ENCODE assay signal across 25 cellular contexts in genomic region chr4:65651031-65651430, GRCh38. TPM values are rescaled to one million over a fixed set of nuclear protein-coding genes. Genes with fewer than 3 reads are reported as not detected.
DNase-seq lines count a peak whose midpoint lies in the region; ATAC-seq, FAIRE-seq and TF ChIP-seq lines count a peak whose summit lies in the region.
"Had no signal": no experiment of that assay in that cellular context is flagged by ENCODE, and none has a peak within 500 bp of the region (broad histone marks: within the 10 kb centered on the region; RNA-seq: fewer than 3 reads in every experiment).

No MANE protein-coding gene starts in this region.

- peak overlapping the region; percentile 84 for H3K27ac Mint-ChIP-seq in osteocyte (ENCODE audit: unreplicated experiment)
- H3K27ac Mint-ChIP-seq: CD4-positive, CD25-positive, alpha-beta regulatory T cell had no signal

- no peaks in the 10 kb centered on the region for H3K79me2 ChIP-seq in PC-3 (ENCODE audit: low read length)

- no peaks in the 10 kb centered on the region for H3K27me3 Mint-ChIP-seq in osteocyte (ENCODE audit: unreplicated experiment)
- H3K27me3 Mint-ChIP-seq: CD4-positive, CD25-positive, alpha-beta regulatory T cell had no signal

- TF ChIP-seq CTCF in PC-3 (conservative IDR thresholded peaks at IDR 0.05; ENCODE audit: low read depth, low read length), result no peak
- no peak for TF ChIP-seq CTCF in brain microvascular endothelial cell (IDR thresholded peaks at IDR 0.05; ENCODE audit: low read depth, low read length, missing control alignments)
- TF ChIP-seq CTCF in osteocyte (IDR thresholded peaks at IDR 0.05), result no peak
- no peak for TF ChIP-seq CTCF in heart left ventricle (IDR thresholded peaks at IDR 0.05)

- no peak for FAIRE-seq in GM19239 (lab: Jason Lieb, UNC)
- FAIRE-seq: D721Med had no signal

- in situ Hi-C loops in brain microvascular endothelial cell (cut with HindIII; ENCODE audit: low pct_ligation_motif_present, low sequenced_read_pairs), result loop anchor here (25.0 kb wide), 1 partner anchor 139 kb away; no protein-coding TSS in a partner anchor

- WGBS in heart left ventricle, 4 donors, result 26 to 32% (median 29%) methylated on average over 1 of the region's 1 CpG

- no peak overlapping the region for H3K4me3 ChIP-seq in PC-3 (ENCODE audit: low read length)
- no peak overlapping the region for H3K4me3 ChIP-seq in brain microvascular endothelial cell (ENCODE audit: low read depth, low read length)
- H3K4me3 ChIP-seq in heart left ventricle, result no peak overlapping the region
- H3K4me3 ChIP-seq: BLaER1, HAP-1 had no signal

- CTCF ChIA-PET in PC-3 (lab: Charles Lee), result interaction anchor here (0.6 kb wide), 3 partner anchors 21 to 218 kb away, joined by 3 read pairs; no protein-coding TSS in a partner anchor

- H3K27me3 ChIP-seq in PC-3 (ENCODE audit: low read length) (no peaks in the 10 kb centered on the region), brain microvascular endothelial cell (replicated peaks) (no peaks in the 10 kb centered on the region), heart left ventricle (no peaks in the 10 kb centered on the region)
- H3K27me3 ChIP-seq: BLaER1 had no signal

- peak overlapping the region; percentile 19; the same call in 1 of the 2 replicates for H3K4me2 ChIP-seq in PC-3 (ENCODE audit: low read length)
- H3K4me2 ChIP-seq: BLaER1, KMS-11, SK-N-SH had no signal

- H3K4me1 ChIP-seq in PC-3 (ENCODE audit: insufficient read depth, low read length) (peaks cover 30% of the 10 kb centered on the region), heart left ventricle (no peaks in the 10 kb centered on the region)
- H3K4me1 ChIP-seq: BLaER1, HAP-1 had no signal

- no peaks in the 10 kb centered on the region for H3F3A ChIP-seq in PC-3 (ENCODE audit: low read length, unreplicated experiment)

- peaks cover 74% of the 10 kb centered on the region for H3K4me1 Mint-ChIP-seq in osteocyte (ENCODE audit: unreplicated experiment)
- H3K4me1 Mint-ChIP-seq: CD4-positive, CD25-positive, alpha-beta regulatory T cell had no signal

- POLR2A ChIA-PET in PC-3 (lab: Charles Lee; ENCODE audit: unreplicated experiment), result no interaction called here

- H3K9me3 ChIP-seq in PC-3 (ENCODE audit: low read length) (no peaks in the 10 kb centered on the region), heart left ventricle (no peaks in the 10 kb centered on the region)
- H3K9me3 ChIP-seq: BLaER1, HAP-1, SK-N-SH had no signal

- BruUV-seq in PC-3 (replicated peaks; lab: Mats Ljungman, UMichigan), result no TSS peak

- DNase-seq in NCI-H2171 treated with DMSO at 0.1 percent for 48 hours (lab: John Stamatoyannopoulos, UW), result peak; percentile 28
- DNase-seq in NCI-H2171 (lab: John Stamatoyannopoulos, UW), result no peak
- no peak for DNase-seq in PC-3
- peak; percentile 39 for DNase-seq in brain microvascular endothelial cell
- DNase-seq in osteocyte (ENCODE audit: extremely low spot score, unreplicated experiment), result no peak
- DNase-seq in GM19239 (ENCODE audit: insufficient read length, low spot score), result no peak
- DNase-seq in DMS114 treated with DMSO at 0.1 percent for 48 hours (lab: John Stamatoyannopoulos, UW; ENCODE audit: unreplicated experiment), result no peak
- DNase-seq in heart left ventricle, result no peak
- DNase-seq: 8988T; CD4-positive, CD25-positive, alpha-beta regulatory T cell; GOT3; IMR-90; MM.1S; NCI-H1048; NCI-H1436; NCI-H187; NCI-H2081 treated with DMSO at 0.1 percent for 48 hours; NCI-H510A treated with DMSO at 0.1 percent for 48 hours; NCI-H748 treated with DMSO at 0.1 percent for 48 hours; SK-N-SH; SW 1271 had no signal

- peaks cover 12% of the 10 kb centered on the region for H3K36me3 Mint-ChIP-seq in osteocyte (ENCODE audit: unreplicated experiment)
- H3K36me3 Mint-ChIP-seq: CD4-positive, CD25-positive, alpha-beta regulatory T cell had no signal

- H3K36me3 ChIP-seq in PC-3 (ENCODE audit: low read depth, low read length), result no peaks in the 10 kb centered on the region
- no peaks in the 10 kb centered on the region for H3K36me3 ChIP-seq in brain microvascular endothelial cell (replicated peaks)
- no peaks in the 10 kb centered on the region for H3K36me3 ChIP-seq in heart left ventricle
- H3K36me3 ChIP-seq: BLaER1, HAP-1 had no signal

- intact Hi-C loops in PC-3 (cut with micrococcal nuclease) (no loop called here), heart left ventricle (cut with DNase I) (no loop called here)

- ATAC-seq in PC-3 (no peak), heart left ventricle (no peak)

- TF ChIP-seq POLR2A in heart left ventricle (IDR thresholded peaks at IDR 0.05), result no peak

- no peak overlapping the region for H2AFZ ChIP-seq in PC-3 (ENCODE audit: low read length)

- no peak overlapping the region for H3K9ac ChIP-seq in PC-3 (ENCODE audit: low read length)
- H3K9ac ChIP-seq: BLaER1, KMS-11, SK-N-SH had no signal

- H3K4me3 Mint-ChIP-seq in osteocyte (ENCODE audit: unreplicated experiment), result peak overlapping the region; percentile 19
- H3K4me3 Mint-ChIP-seq: CD4-positive, CD25-positive, alpha-beta regulatory T cell had no signal

- H3K9me3 Mint-ChIP-seq in osteocyte (ENCODE audit: unreplicated experiment), result no peaks in the 10 kb centered on the region

- no peaks in the 10 kb centered on the region for H4K20me1 ChIP-seq in PC-3 (ENCODE audit: low read length)
- H4K20me1 ChIP-seq: BLaER1 had no signal

- H3K9me2 ChIP-seq in PC-3 (replicated peaks; ENCODE audit: low read length), result no peaks in the 10 kb centered on the region
- H3K9me2 ChIP-seq: SK-N-SH had no signal

- H3K27ac ChIP-seq in PC-3 (ENCODE audit: low read length) (no peak overlapping the region), brain microvascular endothelial cell (peak overlapping the region; percentile 59), heart left ventricle (no peak overlapping the region)
- H3K27ac ChIP-seq: BLaER1, KMS-11 had no signal

RNA-seq across cellular contexts. Expression of gene EPHA5, which starts 19.3 kb away (rescaled TPM):
- 2.0 and 2.2 TPM in 2 replicates for total RNA-seq in PC-3 (2014; rRNA removed)
- 137 and 149 TPM in 2 replicates for total RNA-seq in osteocyte
- under 1 TPM in 7 of 9 donors, not detected in 2; 0.05 to 0.56 (median 0.19) TPM for total RNA-seq in heart left ventricle
- polyA plus RNA-seq in heart left ventricle, result under 1 TPM; 0.01 to 0.08 TPM
- total RNA-seq: CD4-positive, CD25-positive, alpha-beta regulatory T cell had no signal
- polyA plus RNA-seq: CD4-positive, CD25-positive, alpha-beta regulatory T cell; SK-N-SH had no signal

Comparison
In these comparisons a context has a peak if more than half of its experiments do, and no peak if none do; other contexts are left out.
1. DNase-seq: peak in NCI-H2171 treated with DMSO at 0.1 percent for 48 hours (single experiment) and brain microvascular endothelial cell (single experiment); none in NCI-H2171 (single experiment), PC-3 (single experiment), osteocyte (single experiment), GM19239 (single experiment), DMS114 treated with DMSO at 0.1 percent for 48 hours (single experiment) and heart left ventricle (0 of 5).
2. RNA of gene EPHA5, which starts 19.3 kb away (total RNA-seq): 137 to 149 TPM in osteocyte; 2.0 to 2.2 TPM in PC-3 and 0.05 to 0.56 TPM in heart left ventricle; every median in the first group is over 10 times any median in the second.